1 cellular context compared by ENCODE assay signal in the genomic region with DNA sequence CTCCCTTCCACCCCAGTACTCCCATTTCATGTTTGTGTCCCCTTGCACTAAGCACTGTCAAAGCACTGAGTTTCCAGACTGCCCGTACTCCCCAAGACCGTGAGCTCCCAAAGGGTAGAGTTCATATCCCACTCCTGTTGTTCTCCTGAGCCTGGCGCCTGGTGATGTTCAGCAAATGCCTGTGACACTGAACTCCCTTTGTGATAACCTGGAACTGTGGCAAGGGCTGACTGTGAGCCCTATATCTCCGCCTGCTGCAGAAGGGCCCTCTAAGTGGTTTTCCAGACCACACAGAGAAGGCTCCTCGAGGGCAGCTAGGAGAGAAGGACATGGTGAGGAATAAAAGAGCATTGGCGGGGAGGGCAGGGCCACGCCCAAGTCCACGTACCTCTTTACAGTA.
TF ChIP-seq lines count a peak whose summit lies in the region.

No MANE protein-coding gene starts in this region.

TF ChIP-seq in HepG2, 621 proteins besides CTCF, POLR2A, EP300 and RAD21 (continued from another document):
- TF ChIP-seq, protein P1, sequence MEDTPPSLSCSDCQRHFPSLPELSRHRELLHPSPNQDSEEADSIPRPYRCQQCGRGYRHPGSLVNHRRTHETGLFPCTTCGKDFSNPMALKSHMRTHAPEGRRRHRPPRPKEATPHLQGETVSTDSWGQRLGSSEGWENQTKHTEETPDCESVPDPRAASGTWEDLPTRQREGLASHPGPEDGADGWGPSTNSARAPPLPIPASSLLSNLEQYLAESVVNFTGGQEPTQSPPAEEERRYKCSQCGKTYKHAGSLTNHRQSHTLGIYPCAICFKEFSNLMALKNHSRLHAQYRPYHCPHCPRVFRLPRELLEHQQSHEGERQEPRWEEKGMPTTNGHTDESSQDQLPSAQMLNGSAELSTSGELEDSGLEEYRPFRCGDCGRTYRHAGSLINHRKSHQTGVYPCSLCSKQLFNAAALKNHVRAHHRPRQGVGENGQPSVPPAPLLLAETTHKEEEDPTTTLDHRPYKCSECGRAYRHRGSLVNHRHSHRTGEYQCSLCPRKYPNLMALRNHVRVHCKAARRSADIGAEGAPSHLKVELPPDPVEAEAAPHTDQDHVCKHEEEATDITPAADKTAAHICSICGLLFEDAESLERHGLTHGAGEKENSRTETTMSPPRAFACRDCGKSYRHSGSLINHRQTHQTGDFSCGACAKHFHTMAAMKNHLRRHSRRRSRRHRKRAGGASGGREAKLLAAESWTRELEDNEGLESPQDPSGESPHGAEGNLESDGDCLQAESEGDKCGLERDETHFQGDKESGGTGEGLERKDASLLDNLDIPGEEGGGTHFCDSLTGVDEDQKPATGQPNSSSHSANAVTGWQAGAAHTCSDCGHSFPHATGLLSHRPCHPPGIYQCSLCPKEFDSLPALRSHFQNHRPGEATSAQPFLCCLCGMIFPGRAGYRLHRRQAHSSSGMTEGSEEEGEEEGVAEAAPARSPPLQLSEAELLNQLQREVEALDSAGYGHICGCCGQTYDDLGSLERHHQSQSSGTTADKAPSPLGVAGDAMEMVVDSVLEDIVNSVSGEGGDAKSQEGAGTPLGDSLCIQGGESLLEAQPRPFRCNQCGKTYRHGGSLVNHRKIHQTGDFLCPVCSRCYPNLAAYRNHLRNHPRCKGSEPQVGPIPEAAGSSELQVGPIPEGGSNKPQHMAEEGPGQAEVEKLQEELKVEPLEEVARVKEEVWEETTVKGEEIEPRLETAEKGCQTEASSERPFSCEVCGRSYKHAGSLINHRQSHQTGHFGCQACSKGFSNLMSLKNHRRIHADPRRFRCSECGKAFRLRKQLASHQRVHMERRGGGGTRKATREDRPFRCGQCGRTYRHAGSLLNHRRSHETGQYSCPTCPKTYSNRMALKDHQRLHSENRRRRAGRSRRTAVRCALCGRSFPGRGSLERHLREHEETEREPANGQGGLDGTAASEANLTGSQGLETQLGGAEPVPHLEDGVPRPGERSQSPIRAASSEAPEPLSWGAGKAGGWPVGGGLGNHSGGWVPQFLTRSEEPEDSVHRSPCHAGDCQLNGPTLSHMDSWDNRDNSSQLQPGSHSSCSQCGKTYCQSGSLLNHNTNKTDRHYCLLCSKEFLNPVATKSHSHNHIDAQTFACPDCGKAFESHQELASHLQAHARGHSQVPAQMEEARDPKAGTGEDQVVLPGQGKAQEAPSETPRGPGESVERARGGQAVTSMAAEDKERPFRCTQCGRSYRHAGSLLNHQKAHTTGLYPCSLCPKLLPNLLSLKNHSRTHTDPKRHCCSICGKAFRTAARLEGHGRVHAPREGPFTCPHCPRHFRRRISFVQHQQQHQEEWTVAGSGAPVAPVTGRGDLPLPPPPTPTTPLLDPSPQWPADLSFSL (CRISPR knock-in tag; IDR thresholded peaks at IDR 0.05), result no peak
- TF ChIP-seq THRA (CRISPR knock-in tag; IDR thresholded peaks at IDR 0.05; ENCODE audit: borderline replicate concordance), result no peak
- TF ChIP-seq, protein P2, sequence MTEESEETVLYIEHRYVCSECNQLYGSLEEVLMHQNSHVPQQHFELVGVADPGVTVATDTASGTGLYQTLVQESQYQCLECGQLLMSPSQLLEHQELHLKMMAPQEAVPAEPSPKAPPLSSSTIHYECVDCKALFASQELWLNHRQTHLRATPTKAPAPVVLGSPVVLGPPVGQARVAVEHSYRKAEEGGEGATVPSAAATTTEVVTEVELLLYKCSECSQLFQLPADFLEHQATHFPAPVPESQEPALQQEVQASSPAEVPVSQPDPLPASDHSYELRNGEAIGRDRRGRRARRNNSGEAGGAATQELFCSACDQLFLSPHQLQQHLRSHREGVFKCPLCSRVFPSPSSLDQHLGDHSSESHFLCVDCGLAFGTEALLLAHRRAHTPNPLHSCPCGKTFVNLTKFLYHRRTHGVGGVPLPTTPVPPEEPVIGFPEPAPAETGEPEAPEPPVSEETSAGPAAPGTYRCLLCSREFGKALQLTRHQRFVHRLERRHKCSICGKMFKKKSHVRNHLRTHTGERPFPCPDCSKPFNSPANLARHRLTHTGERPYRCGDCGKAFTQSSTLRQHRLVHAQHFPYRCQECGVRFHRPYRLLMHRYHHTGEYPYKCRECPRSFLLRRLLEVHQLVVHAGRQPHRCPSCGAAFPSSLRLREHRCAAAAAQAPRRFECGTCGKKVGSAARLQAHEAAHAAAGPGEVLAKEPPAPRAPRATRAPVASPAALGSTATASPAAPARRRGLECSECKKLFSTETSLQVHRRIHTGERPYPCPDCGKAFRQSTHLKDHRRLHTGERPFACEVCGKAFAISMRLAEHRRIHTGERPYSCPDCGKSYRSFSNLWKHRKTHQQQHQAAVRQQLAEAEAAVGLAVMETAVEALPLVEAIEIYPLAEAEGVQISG (CRISPR knock-in tag; IDR thresholded peaks at IDR 0.05), result no peak
- TF ChIP-seq, protein P3, sequence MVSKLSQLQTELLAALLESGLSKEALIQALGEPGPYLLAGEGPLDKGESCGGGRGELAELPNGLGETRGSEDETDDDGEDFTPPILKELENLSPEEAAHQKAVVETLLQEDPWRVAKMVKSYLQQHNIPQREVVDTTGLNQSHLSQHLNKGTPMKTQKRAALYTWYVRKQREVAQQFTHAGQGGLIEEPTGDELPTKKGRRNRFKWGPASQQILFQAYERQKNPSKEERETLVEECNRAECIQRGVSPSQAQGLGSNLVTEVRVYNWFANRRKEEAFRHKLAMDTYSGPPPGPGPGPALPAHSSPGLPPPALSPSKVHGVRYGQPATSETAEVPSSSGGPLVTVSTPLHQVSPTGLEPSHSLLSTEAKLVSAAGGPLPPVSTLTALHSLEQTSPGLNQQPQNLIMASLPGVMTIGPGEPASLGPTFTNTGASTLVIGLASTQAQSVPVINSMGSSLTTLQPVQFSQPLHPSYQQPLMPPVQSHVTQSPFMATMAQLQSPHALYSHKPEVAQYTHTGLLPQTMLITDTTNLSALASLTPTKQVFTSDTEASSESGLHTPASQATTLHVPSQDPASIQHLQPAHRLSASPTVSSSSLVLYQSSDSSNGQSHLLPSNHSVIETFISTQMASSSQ (IDR thresholded peaks at IDR 0.05; ENCODE audit: low read depth), result no peak
- TF ChIP-seq, protein P3 (CRISPR knock-in tag; IDR thresholded peaks at IDR 0.05; ENCODE audit: borderline replicate concordance), result no peak
- TF ChIP-seq ELF4 (CRISPR knock-in tag; IDR thresholded peaks at IDR 0.05; ENCODE audit: borderline replicate concordance), result no peak
- TF ChIP-seq ZNF569 (CRISPR knock-in tag; IDR thresholded peaks at IDR 0.05; ENCODE audit: borderline replicate concordance), result no peak
